ENCODE assay signal across 9 cellular contexts in the genomic region with DNA sequence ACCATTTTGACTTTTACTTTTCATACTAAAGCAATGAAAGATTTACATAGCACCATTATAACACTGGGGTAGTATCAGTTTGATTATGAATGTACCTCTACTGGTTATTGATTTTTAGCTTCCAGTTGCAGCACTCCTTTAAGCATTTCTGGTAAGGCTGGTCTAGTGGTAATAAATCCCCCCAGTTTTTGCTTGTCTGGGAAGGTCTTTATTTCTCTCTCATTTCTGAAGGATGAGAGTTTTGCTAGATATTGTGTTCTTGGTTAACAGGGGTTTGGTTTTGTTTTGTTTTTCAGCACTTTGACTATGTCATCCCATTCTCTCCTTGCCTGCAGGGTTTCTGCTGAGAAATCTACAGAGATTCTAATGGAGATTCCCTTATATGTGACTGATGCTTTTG. TPM values are rescaled to one million over a fixed set of nuclear protein-coding genes. Genes with fewer than 3 reads are reported as not detected.
"Had no signal": no experiment of that assay in that cellular context is flagged by ENCODE, and none has a peak within 500 bp of the region (broad histone marks: within the 10 kb centered on the region; RNA-seq: fewer than 3 reads in every experiment).

No MANE protein-coding gene starts in this region.

- ATAC-seq: GM12878 had no signal

- FAIRE-seq: G401.6, GM12878, GM12891, GM12892, GM18507, GM19239 had no signal

- H3K4me3 ChIP-seq: GM12878 had no signal

- DNase-seq: GDM1, GF-D8 had no signal

RNA-seq across cellular contexts. Expression of gene IGFBPL1, which starts 26.9 kb away (rescaled TPM):
- total RNA-seq: G401, GM12878 had no signal
